8 cellular contexts compared by ENCODE assay signal in genomic region chr20:48718914-48719578, GRCh38.
DNase-seq lines count a peak whose midpoint lies in the region; ATAC-seq and TF ChIP-seq lines count a peak whose summit lies in the region.
"Had no signal": no experiment of that assay in that cellular context is flagged by ENCODE, and none has a peak within 500 bp of the region (broad histone marks: within the 10 kb centered on the region; RNA-seq: fewer than 3 reads in every experiment).

No MANE protein-coding gene starts in this region.

- DNase-seq in activated CD4-positive, alpha-beta memory T cell treated with anti-CD3 and anti-CD28 coated beads, Interleukin-2, amount 10 ng/mL, durations not matched to agents 7 days and 5 days = peak; percentile 71
- DNase-seq in coronary artery (ENCODE audit: low spot score) (no peak), DMS153 treated with DMSO at 0.1 percent for 48 hours (lab: John Stamatoyannopoulos, UW; ENCODE audit: unreplicated experiment) (no peak)
- DNase-seq: NCI-H2029 had no signal

- no peak overlapping the region for H3K4me3 ChIP-seq in coronary artery

- peak overlapping the region; percentile 83 for H3K27ac Mint-ChIP-seq in activated CD4-positive, alpha-beta memory T cell treated with anti-CD3 and anti-CD28 coated beads, Interleukin-2, amount 10 ng/mL, durations not matched to agents 7 days and 5 days
- peak overlapping the region; percentile 94 for H3K27ac Mint-ChIP-seq in stimulated activated memory B cell treated with anti-CD40 and anti-IgM and Interleukin-4, amounts not matched to agents 10 μg/mL and 1 μg/mL and 100 μg/mL, for 72 hours

- peaks cover 2% of the 10 kb centered on the region for H3K9me3 Mint-ChIP-seq in activated CD4-positive, alpha-beta memory T cell treated with anti-CD3 and anti-CD28 coated beads, Interleukin-2, amount 10 ng/mL, durations not matched to agents 7 days and 5 days
- no peaks in the 10 kb centered on the region for H3K9me3 Mint-ChIP-seq in stimulated activated memory B cell treated with anti-CD40 and anti-IgM and Interleukin-4, amounts not matched to agents 10 μg/mL and 1 μg/mL and 100 μg/mL, for 72 hours

- H3K27me3 Mint-ChIP-seq in activated CD4-positive, alpha-beta memory T cell treated with anti-CD3 and anti-CD28 coated beads, Interleukin-2, amount 10 ng/mL, durations not matched to agents 7 days and 5 days = no peaks in the 10 kb centered on the region
- no peaks in the 10 kb centered on the region for H3K27me3 Mint-ChIP-seq in stimulated activated memory B cell treated with anti-CD40 and anti-IgM and Interleukin-4, amounts not matched to agents 10 μg/mL and 1 μg/mL and 100 μg/mL, for 72 hours

- no peak for TF ChIP-seq CTCF in coronary artery (IDR thresholded peaks at IDR 0.05)

- H3K36me3 Mint-ChIP-seq in activated CD4-positive, alpha-beta memory T cell treated with anti-CD3 and anti-CD28 coated beads, Interleukin-2, amount 10 ng/mL, durations not matched to agents 7 days and 5 days (ENCODE audit: low read depth) = peaks cover 76% of the 10 kb centered on the region
- H3K36me3 Mint-ChIP-seq in stimulated activated memory B cell treated with anti-CD40 and anti-IgM and Interleukin-4, amounts not matched to agents 10 μg/mL and 1 μg/mL and 100 μg/mL, for 72 hours = peaks cover 56% of the 10 kb centered on the region

- CTCF ChIA-PET in activated CD4-positive, alpha-beta memory T cell treated with anti-CD3 and anti-CD28 coated beads, Interleukin-2, amount 10 ng/mL, durations not matched to agents 7 days and 5 days (lab: Charles Lee) = interaction anchor here (0.6 to 1.3 kb wide), 3 partner anchors 20 to 186 kb away, joined by 3 to 6 read pairs (median 3); no protein-coding TSS in a partner anchor

- peak overlapping the region; percentile 56 for H3K4me3 Mint-ChIP-seq in activated CD4-positive, alpha-beta memory T cell treated with anti-CD3 and anti-CD28 coated beads, Interleukin-2, amount 10 ng/mL, durations not matched to agents 7 days and 5 days
- peak overlapping the region; percentile 29 for H3K4me3 Mint-ChIP-seq in stimulated activated memory B cell treated with anti-CD40 and anti-IgM and Interleukin-4, amounts not matched to agents 10 μg/mL and 1 μg/mL and 100 μg/mL, for 72 hours

- ATAC-seq in GM21423 (IDR thresholded peaks at IDR 0.05; ENCODE audit: unreplicated experiment) (peak; percentile 29), GM18519 (IDR thresholded peaks at IDR 0.05; ENCODE audit: low FRiP score, unreplicated experiment) (no peak), HG02981 (IDR thresholded peaks at IDR 0.05; ENCODE audit: unreplicated experiment) (no peak)
- peak; percentile 40 for ATAC-seq in stimulated activated memory B cell treated with anti-CD40 and anti-IgM and Interleukin-4, amounts not matched to agents 10 μg/mL and 1 μg/mL and 100 μg/mL, for 72 hours

- peak overlapping the region; percentile 94 to 95 for H3K27ac ChIP-seq in coronary artery

- POLR2A ChIA-PET in activated CD4-positive, alpha-beta memory T cell treated with anti-CD3 and anti-CD28 coated beads, Interleukin-2, amount 10 ng/mL, durations not matched to agents 7 days and 5 days (lab: Charles Lee) = interaction anchor here (0.7 to 5.2 kb wide), 11 partner anchors 12 to 327 kb away, joined by 3 to 31 read pairs (median 4); partner anchors contain the start of genes CSE1L and PREX1

- H3K4me1 Mint-ChIP-seq in activated CD4-positive, alpha-beta memory T cell treated with anti-CD3 and anti-CD28 coated beads, Interleukin-2, amount 10 ng/mL, durations not matched to agents 7 days and 5 days = peaks cover 95% of the 10 kb centered on the region
- H3K4me1 Mint-ChIP-seq in stimulated activated memory B cell treated with anti-CD40 and anti-IgM and Interleukin-4, amounts not matched to agents 10 μg/mL and 1 μg/mL and 100 μg/mL, for 72 hours = peaks cover 99% of the 10 kb centered on the region

Comparison
In these comparisons a context has a peak if more than half of its experiments do, and no peak if none do; other contexts are left out.
1. ATAC-seq: peak in GM21423 (single experiment) and stimulated activated memory B cell treated with anti-CD40 and anti-IgM and Interleukin-4, amounts not matched to agents 10 μg/mL and 1 μg/mL and 100 μg/mL, for 72 hours (single experiment); none in GM18519 (single experiment) and HG02981 (single experiment).